18 cellular contexts compared by ENCODE assay signal in the genomic region with DNA sequence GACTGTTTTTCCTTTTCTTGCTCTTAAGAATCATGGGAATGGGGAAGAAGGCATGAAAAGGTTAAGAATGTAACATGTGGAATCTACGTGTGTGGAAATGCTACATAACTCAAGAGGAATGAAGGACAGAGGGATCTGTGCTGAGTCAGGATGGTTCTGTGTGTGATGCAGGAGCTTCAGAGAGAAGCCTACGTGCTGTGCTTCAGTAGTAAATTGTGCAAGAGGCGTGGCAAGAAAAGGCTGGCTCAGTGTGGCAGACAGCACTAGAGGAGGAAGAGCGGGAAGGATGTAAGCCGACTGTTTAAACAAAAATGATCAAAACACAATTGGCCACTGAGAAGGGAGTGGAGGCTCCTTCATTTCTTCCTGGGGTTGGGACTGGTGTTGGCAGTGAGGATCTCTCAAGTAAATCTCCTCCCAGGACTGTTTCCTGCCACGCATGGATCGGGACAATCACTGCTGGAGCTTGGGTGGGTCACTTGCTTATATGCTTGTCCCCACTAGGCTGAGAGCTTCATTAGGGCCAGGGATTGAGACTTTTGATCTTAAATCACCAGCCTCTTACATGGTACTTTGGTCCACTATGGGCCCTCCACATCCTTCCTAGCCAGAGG. TPM values are rescaled to one million over a fixed set of nuclear protein-coding genes. Genes with fewer than 3 reads are reported as not detected.
A peak's percentile ranks its signal among the peaks of the same experiment; 100 is the strongest.
DNase-seq lines count a peak whose midpoint lies in the region; ATAC-seq, FAIRE-seq and TF ChIP-seq lines count a peak whose summit lies in the region.
"Had no signal": no experiment of that assay in that cellular context is flagged by ENCODE, and none has a peak within 500 bp of the region (broad histone marks: within the 10 kb centered on the region; RNA-seq: fewer than 3 reads in every experiment).

No MANE protein-coding gene starts in this region.

- H3K4me3 ChIP-seq in BLaER1 treated with 17β-estradiol and CSF1 and Interleukin-3, amounts not matched to agents 10 nM and 100 nM, result no peak overlapping the region
- no peak overlapping the region for H3K4me3 ChIP-seq in A673 (ENCODE audit: low read depth, low read length, poor library complexity, severe bottlenecking)
- H3K4me3 ChIP-seq: GM12878, psoas muscle had no signal

- FAIRE-seq in RCC 7860 (lab: Jason Lieb, UNC), result peak; percentile 95
- FAIRE-seq: GM12878 had no signal

- DNase-seq in RCC 7860 (ENCODE audit: low spot score) (peak; percentile 98), omental fat pad (ENCODE audit: low spot score) (no peak), GM13976 (ENCODE audit: low spot score) (no peak), A673 (ENCODE audit: low spot score) (no peak)
- DNase-seq in activated CD4-positive, alpha-beta memory T cell treated with anti-CD3 and anti-CD28 coated beads, Interleukin-2, amount 10 ng/mL, durations not matched to agents 7 days and 5 days, result no peak
- DNase-seq: activated T-cell treated with anti-CD3 and anti-CD28 coated beads, Interleukin-2, amount 50 U/mL, for 24 hours; Caco-2; head of caudate nucleus; Kasumi-1; NCI-H345; psoas muscle; WERI-Rb-1 had no signal

- H3K9ac ChIP-seq in BLaER1 treated with 17β-estradiol and CSF1 and Interleukin-3, amounts not matched to agents 10 nM and 100 nM, result no peak overlapping the region

- peaks cover 8 to 29% (median 17%) of the 10 kb centered on the region in 10 experiments; a peak in 18 of 20 replicates for H3K4me1 ChIP-seq in BLaER1 treated with 17β-estradiol and CSF1 and Interleukin-3, amounts not matched to agents 10 nM and 100 nM
- H3K4me1 ChIP-seq in A673 (ENCODE audit: insufficient read depth, low read length, poor library complexity, severe bottlenecking), result peaks cover 6% of the 10 kb centered on the region
- H3K4me1 ChIP-seq: Caco-2, psoas muscle had no signal

- H3K4me3 Mint-ChIP-seq in activated CD4-positive, alpha-beta memory T cell treated with anti-CD3 and anti-CD28 coated beads, Interleukin-2, amount 10 ng/mL, durations not matched to agents 7 days and 5 days, result no peak overlapping the region
- H3K4me3 Mint-ChIP-seq: activated T-cell treated with anti-CD3 and anti-CD28 coated beads, Interleukin-2, amount 50 U/mL, for 24 hours; brain; memory B cell had no signal

- H3K9me3 ChIP-seq in BLaER1 treated with 17β-estradiol and CSF1 and Interleukin-3, amounts not matched to agents 10 nM and 100 nM (replicated peaks in 1 of 11), result peaks cover 0 to 11% (median 6%) of the 10 kb centered on the region in 11 experiments; a peak in 9 of 22 replicates
- no peaks in the 10 kb centered on the region for H3K9me3 ChIP-seq in A673 (ENCODE audit: low read depth, low read length, poor library complexity, severe bottlenecking)
- H3K9me3 ChIP-seq: Caco-2, psoas muscle had no signal

- no peaks in the 10 kb centered on the region for H3K4me1 Mint-ChIP-seq in activated CD4-positive, alpha-beta memory T cell treated with anti-CD3 and anti-CD28 coated beads, Interleukin-2, amount 10 ng/mL, durations not matched to agents 7 days and 5 days
- H3K4me1 Mint-ChIP-seq: brain, memory B cell had no signal

- no peaks in the 10 kb centered on the region for H4K20me1 ChIP-seq in BLaER1 treated with 17β-estradiol and CSF1 and Interleukin-3, amounts not matched to agents 10 nM and 100 nM

- peaks cover 2% of the 10 kb centered on the region for H3K9me3 Mint-ChIP-seq in activated CD4-positive, alpha-beta memory T cell treated with anti-CD3 and anti-CD28 coated beads, Interleukin-2, amount 10 ng/mL, durations not matched to agents 7 days and 5 days
- H3K9me3 Mint-ChIP-seq: memory B cell had no signal

- H3K27me3 ChIP-seq in BLaER1 treated with 17β-estradiol and CSF1 and Interleukin-3, amounts not matched to agents 10 nM and 100 nM, result no peaks in the 10 kb centered on the region
- no peaks in the 10 kb centered on the region for H3K27me3 ChIP-seq in A673 (replicated peaks; ENCODE audit: insufficient read depth, low read depth, low read length, poor library complexity)

- POLR2A ChIA-PET in activated CD4-positive, alpha-beta memory T cell treated with anti-CD3 and anti-CD28 coated beads, Interleukin-2, amount 10 ng/mL, durations not matched to agents 7 days and 5 days (lab: Charles Lee), result no interaction called here
- POLR2A ChIA-PET in A673 (lab: Charles Lee; ENCODE audit: low non-redundant PET), result no interaction called here

- no peaks in the 10 kb centered on the region for H3K27me3 Mint-ChIP-seq in activated CD4-positive, alpha-beta memory T cell treated with anti-CD3 and anti-CD28 coated beads, Interleukin-2, amount 10 ng/mL, durations not matched to agents 7 days and 5 days
- H3K27me3 Mint-ChIP-seq: brain had no signal

- H3K36me3 Mint-ChIP-seq in activated CD4-positive, alpha-beta memory T cell treated with anti-CD3 and anti-CD28 coated beads, Interleukin-2, amount 10 ng/mL, durations not matched to agents 7 days and 5 days (ENCODE audit: low read depth), result no peaks in the 10 kb centered on the region
- H3K36me3 Mint-ChIP-seq: memory B cell had no signal

- no peaks in the 10 kb centered on the region for H3K36me3 ChIP-seq in BLaER1 treated with 17β-estradiol and CSF1 and Interleukin-3, amounts not matched to agents 10 nM and 100 nM
- no peaks in the 10 kb centered on the region for H3K36me3 ChIP-seq in A673 (ENCODE audit: insufficient read depth, low read length, poor library complexity, severe bottlenecking)
- H3K36me3 ChIP-seq: WERI-Rb-1 had no signal

- ATAC-seq in esophagus mucosa, result peak; percentile 96
- peak; percentile 80 for ATAC-seq in omental fat pad (ENCODE audit: low FRiP score)
- no peak for ATAC-seq in HG02884 (IDR thresholded peaks at IDR 0.05; ENCODE audit: unreplicated experiment)
- ATAC-seq: GM12878, psoas muscle had no signal

- BruUV-seq in A673 (replicated peaks; lab: Mats Ljungman, UMichigan), result no TSS peak

- CTCF ChIA-PET in activated CD4-positive, alpha-beta memory T cell treated with anti-CD3 and anti-CD28 coated beads, Interleukin-2, amount 10 ng/mL, durations not matched to agents 7 days and 5 days (lab: Charles Lee), result interaction anchor here (0.6 to 1.2 kb wide), 2 partner anchors 25 to 26 kb away, joined by 3 to 5 read pairs; no protein-coding TSS in a partner anchor
- CTCF ChIA-PET in A673 (lab: Charles Lee), result interaction anchor here (1.5 kb wide), 1 partner anchor 32 kb away, joined by 3 read pairs; no protein-coding TSS in a partner anchor

- intact Hi-C loops in A673 (cut with micrococcal nuclease; ENCODE audit: unreplicated experiment), result no loop called here

- peak overlapping the region; percentile 9 to 64 (median 53); a peak in 21 of 22 replicates for H3K4me2 ChIP-seq in BLaER1 treated with 17β-estradiol and CSF1 and Interleukin-3, amounts not matched to agents 10 nM and 100 nM

- no peak for TF ChIP-seq CTCF in omental fat pad (IDR thresholded peaks at IDR 0.05)
- TF ChIP-seq CTCF in GM13976 (IDR thresholded peaks at IDR 0.05; ENCODE audit: borderline replicate concordance, control extremely low read depth, extremely low read depth, insufficient read depth, missing control alignments), result no peak
- TF ChIP-seq CTCF in A673 (conservative IDR thresholded peaks at IDR 0.05; ENCODE audit: low read depth, low read length), result no peak

- no peak overlapping the region for H3K27ac Mint-ChIP-seq in activated CD4-positive, alpha-beta memory T cell treated with anti-CD3 and anti-CD28 coated beads, Interleukin-2, amount 10 ng/mL, durations not matched to agents 7 days and 5 days
- H3K27ac Mint-ChIP-seq: activated T-cell treated with anti-CD3 and anti-CD28 coated beads, Interleukin-2, amount 50 U/mL, for 24 hours; brain; memory B cell had no signal

- in situ Hi-C loops in GM13976 (cut with MboI; ENCODE audit: low sequenced_read_pairs, unreplicated experiment), result no loop called here

- H3K27ac ChIP-seq in BLaER1 treated with 17β-estradiol and CSF1 and Interleukin-3, amounts not matched to agents 10 nM and 100 nM, result no peak overlapping the region
- H3K27ac ChIP-seq in A673 (ENCODE audit: low read depth, low read length, poor library complexity, severe bottlenecking), result no peak overlapping the region
- H3K27ac ChIP-seq: psoas muscle, WERI-Rb-1 had no signal

RNA-seq across cellular contexts. Expression of a gene that starts 59.4 kb away (rescaled TPM):
- total RNA-seq in esophagus mucosa, result 4.9 TPM
- 10 to 100 TPM; 19.8 to 53.9 (median 32.5) TPM for total RNA-seq in omental fat pad
- total RNA-seq in activated CD4-positive, alpha-beta memory T cell treated with anti-CD3 and anti-CD28 coated beads, Interleukin-2, amount 10 ng/mL, durations not matched to agents 7 days and 5 days, result not detected
- 394 and 397 TPM in 2 replicates for total RNA-seq in A673 (2021)
